21 cellular contexts compared by ENCODE assay signal in the genomic region with DNA sequence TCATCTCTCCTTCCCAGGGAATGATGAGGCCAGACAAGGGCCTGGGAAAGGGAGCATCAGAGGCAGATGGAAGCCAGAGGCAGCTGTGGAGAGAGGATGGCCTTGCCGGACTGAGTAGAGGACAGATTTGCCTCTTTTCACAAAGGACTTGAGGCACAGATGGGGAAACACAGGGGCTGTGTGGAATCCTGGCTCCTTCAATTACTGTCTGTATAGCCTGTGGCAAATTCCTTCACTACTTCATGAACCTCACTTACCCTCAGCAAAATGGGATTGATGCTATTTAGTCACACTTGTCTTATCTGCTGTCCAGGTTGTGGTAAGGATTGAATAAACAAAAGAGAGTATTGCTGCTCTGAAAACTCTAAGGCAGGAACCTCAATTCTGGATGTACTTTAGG. TPM values are rescaled to one million over a fixed set of nuclear protein-coding genes. Genes with fewer than 3 reads are reported as not detected.
DNase-seq lines count a peak whose midpoint lies in the region; ATAC-seq and TF ChIP-seq lines count a peak whose summit lies in the region.
"Had no signal": no experiment of that assay in that cellular context is flagged by ENCODE, and none has a peak within 500 bp of the region (broad histone marks: within the 10 kb centered on the region; RNA-seq: fewer than 3 reads in every experiment).

No MANE protein-coding gene starts in this region.

- H3K4me1 ChIP-seq in neural progenitor cell: no peaks in the 10 kb centered on the region
- no peaks in the 10 kb centered on the region for H3K4me1 ChIP-seq in gastroesophageal sphincter

- TF ChIP-seq EP300 in gastroesophageal sphincter (IDR thresholded peaks at IDR 0.05): no peak

- H3F3A ChIP-seq in neural progenitor cell (ENCODE audit: low read depth): no peaks in the 10 kb centered on the region

- H3K4me3 Mint-ChIP-seq in neural progenitor cell: no peak overlapping the region
- H3K4me3 Mint-ChIP-seq: CD8-positive, alpha-beta memory T cell; HFFc6; IgD-negative memory B cell had no signal

- no peaks in the 10 kb centered on the region for H3K9me3 Mint-ChIP-seq in neural progenitor cell
- H3K9me3 Mint-ChIP-seq: CD8-positive, alpha-beta memory T cell; HFFc6; IgD-negative memory B cell had no signal

- H4K20me1 ChIP-seq in neural progenitor cell (ENCODE audit: low read depth): no peaks in the 10 kb centered on the region
- H4K20me1 ChIP-seq: BLaER1 had no signal

- H2AFZ ChIP-seq in neural progenitor cell (replicated peaks): peak overlapping the region; percentile 82

- H3K27me3 Mint-ChIP-seq in neural progenitor cell (ENCODE audit: insufficient read depth, low read depth): peaks cover 15% of the 10 kb centered on the region

- H3K79me2 ChIP-seq in neural progenitor cell (ENCODE audit: low read depth): no peaks in the 10 kb centered on the region

- H3K27ac ChIP-seq in neural progenitor cell (no peak overlapping the region), gastroesophageal sphincter (no peak overlapping the region)
- H3K27ac ChIP-seq: 22Rv1, BLaER1 had no signal

- H3K4me2 ChIP-seq in neural progenitor cell: no peak overlapping the region
- H3K4me2 ChIP-seq: BLaER1 had no signal

- H3K36me3 ChIP-seq in neural progenitor cell (no peaks in the 10 kb centered on the region), gastroesophageal sphincter (no peaks in the 10 kb centered on the region)
- H3K36me3 ChIP-seq: BLaER1 had no signal

- H3K4me1 Mint-ChIP-seq in neural progenitor cell: peaks cover 6% of the 10 kb centered on the region
- H3K4me1 Mint-ChIP-seq: CD8-positive, alpha-beta memory T cell; IgD-negative memory B cell had no signal

- no peaks in the 10 kb centered on the region for H3K36me3 Mint-ChIP-seq in neural progenitor cell
- H3K36me3 Mint-ChIP-seq: CD8-positive, alpha-beta memory T cell; IgD-negative memory B cell had no signal

- TF ChIP-seq POLR2A in gastroesophageal sphincter (IDR thresholded peaks at IDR 0.05): no peak

- H3K4me3 ChIP-seq in neural progenitor cell (no peak overlapping the region), gastroesophageal sphincter (no peak overlapping the region)
- H3K4me3 ChIP-seq: BLaER1 had no signal

- no CpG with 5 or more reads among the region's 1 CpG for WGBS in gastroesophageal sphincter (ENCODE audit: low coverage in 1 of 2), 2 donors

- no peak overlapping the region for H3K9ac ChIP-seq in neural progenitor cell
- H3K9ac ChIP-seq: BLaER1 had no signal

- ATAC-seq in gastroesophageal sphincter (no peak), HG02870 (IDR thresholded peaks at IDR 0.05; ENCODE audit: unreplicated experiment) (no peak)

- H3K9me3 ChIP-seq in neural progenitor cell (ENCODE audit: low read depth): no peaks in the 10 kb centered on the region
- H3K9me3 ChIP-seq in gastroesophageal sphincter: no peaks in the 10 kb centered on the region
- H3K9me3 ChIP-seq: BLaER1, Caco-2 had no signal

- H3K27ac Mint-ChIP-seq in neural progenitor cell: no peak overlapping the region
- H3K27ac Mint-ChIP-seq: HFFc6 had no signal

- DNase-seq in Daoy (ENCODE audit: low read depth): peak; percentile 9
- DNase-seq in H4 (ENCODE audit: low spot score): peak; percentile 34
- DNase-seq in RPMI7951 (ENCODE audit: low read depth): peak; percentile 65
- DNase-seq in neural progenitor cell (ENCODE audit: low spot score): no peak
- no peak for DNase-seq in stimulated activated CD4-positive, alpha-beta T cell treated with anti-CD3 and anti-CD28 coated beads, Interleukin-4, amount 100 ng/mL, for 24 hours
- DNase-seq: AML-193; Caco-2; CD8-positive, alpha-beta memory T cell; DND-41; GDM1; HCEC 1CT; HFFc6; KG1 had no signal

- TF ChIP-seq CTCF in neural progenitor cell (IDR thresholded peaks at IDR 0.05): no peak
- TF ChIP-seq CTCF in gastroesophageal sphincter (IDR thresholded peaks at IDR 0.05): no peak

- H3K27me3 ChIP-seq in neural progenitor cell (no peaks in the 10 kb centered on the region), gastroesophageal sphincter (peaks cover 57% of the 10 kb centered on the region)
- H3K27me3 ChIP-seq: BLaER1 had no signal

RNA-seq across cellular contexts. Expression of gene SLC25A28, which starts 40.3 kb away (rescaled TPM):
- 9.2 and 9.7 TPM in 2 replicates for total RNA-seq in Daoy (2014; rRNA removed; shearing (Covaris generic))
- 7.1 and 19.8 TPM in 2 replicates for total RNA-seq in H4 (2014; rRNA removed; shearing (Covaris generic))
- 11.9 and 14.9 TPM in 2 replicates for total RNA-seq in RPMI7951 (2014; rRNA removed; shearing (Covaris generic))
- 12.4 and 15.3 TPM in 2 replicates for total RNA-seq in neural progenitor cell (ENCODE audit: low replicate concordance)
- total RNA-seq in gastroesophageal sphincter: 10 to 100 TPM; 18.6 to 55.6 (median 33.3) TPM

RNA-seq across cellular contexts. Expression of gene NKX2-3, which starts 47.2 kb away (rescaled TPM):
- 0.17 TPM in 1 of 2 replicates, not detected in the other for total RNA-seq in Daoy (2014; rRNA removed; shearing (Covaris generic))
- not detected in 2 replicates for total RNA-seq in H4 (2014; rRNA removed; shearing (Covaris generic))
- total RNA-seq in RPMI7951 (2014; rRNA removed; shearing (Covaris generic)): 0.59 TPM in 1 of 2 replicates, not detected in the other
- total RNA-seq in neural progenitor cell (ENCODE audit: low replicate concordance) (not detected in 2 replicates), gastroesophageal sphincter (under 1 TPM in 1 of 4 donors, not detected in 3; 0.54 TPM)
- total RNA-seq: A673; CD8-positive, alpha-beta memory T cell; H1; HFFc6; HT-29 had no signal

Comparison
In these comparisons a context has a peak if more than half of its experiments do, and no peak if none do; other contexts are left out.
1. DNase-seq: peak in Daoy (single experiment), H4 (single experiment) and RPMI7951 (single experiment); none in neural progenitor cell (single experiment) and stimulated activated CD4-positive, alpha-beta T cell treated with anti-CD3 and anti-CD28 coated beads, Interleukin-4, amount 100 ng/mL, for 24 hours (single experiment).